26 cellular contexts compared by ENCODE assay signal in genomic region chr5:15717002-15717401, GRCh38.
DNase-seq lines count a peak whose midpoint lies in the region; TF ChIP-seq lines count a peak whose summit lies in the region.
"Had no signal": no experiment of that assay in that cellular context is flagged by ENCODE, and none has a peak within 500 bp of the region (broad histone marks: within the 10 kb centered on the region; RNA-seq: fewer than 3 reads in every experiment).

No MANE protein-coding gene starts in this region.

- no peak for TF ChIP-seq CTCF in chondrocyte (IDR thresholded peaks at IDR 0.05)

- H4K91ac ChIP-seq in mesenchymal stem cell (ENCODE audit: low read length) = no peak overlapping the region

- peak; percentile 16 for DNase-seq in EL
- DNase-seq in NCI-H226 = peak; percentile 35
- no peak for DNase-seq in chondrocyte (ENCODE audit: low spot score)
- peak; percentile 42 for DNase-seq in mesenchymal stem cell
- no peak for DNase-seq in stimulated activated naive CD4-positive, alpha-beta T cell treated with Interleukin-2 at 50 U/mL for 16 hours (lab: John Stamatoyannopoulos, UW)
- no peak for DNase-seq in SW 1271 (lab: John Stamatoyannopoulos, UW)
- no peak for DNase-seq in DMS 273 treated with DMSO at 0.1 percent for 48 hours (lab: John Stamatoyannopoulos, UW)
- DNase-seq in activated CD4-positive, alpha-beta memory T cell treated with anti-CD3 and anti-CD28 coated beads for 36 hours = no peak
- DNase-seq: activated CD4-positive, alpha-beta T cell treated with anti-CD3 and anti-CD28 coated beads, Interleukin-2, amount 50 U/mL, for 4 hours; activated gamma-delta T cell; activated T-cell treated with anti-CD3 and anti-CD28 coated beads for 4 hours; aorta; colonic mucosa; endodermal cell; GDM1; immature natural killer cell; NCI-H146; NCI-H2227 treated with DMSO at 0.1 percent for 48 hours; occipital lobe; PC-3; retina; WERI-Rb-1 had no signal

- H2AFZ ChIP-seq in mesenchymal stem cell (ENCODE audit: low read depth, low read length) = no peak overlapping the region

- H3K4me3 Mint-ChIP-seq in chondrocyte (ENCODE audit: unreplicated experiment) = no peak overlapping the region
- no peak overlapping the region for H3K4me3 Mint-ChIP-seq in activated CD4-positive, alpha-beta memory T cell treated with anti-CD3 and anti-CD28 coated beads for 36 hours
- H3K4me3 Mint-ChIP-seq: CD14-positive monocyte; endodermal cell; immature natural killer cell; stimulated activated effector memory CD8-positive, alpha-beta T cell treated with anti-CD3 and anti-CD28 coated beads, Interleukin-12 subunit alpha, Interleukin-12 subunit beta, amount 100 ng/mL, for 72 hours; T-helper 2 cell treated with Interferon-gamma antibody and Interleukin-4, amounts not matched to agents 5 μg/mL and 100 μg/mL, for 36 hours had no signal

- no peak overlapping the region for H2BK12ac ChIP-seq in mesenchymal stem cell (ENCODE audit: low read length in 2 of 2)

- H2BK5ac ChIP-seq in mesenchymal stem cell (ENCODE audit: low read depth, low read length, poor library complexity, severe bottlenecking) = no peak overlapping the region

- no peaks in the 10 kb centered on the region for H3K27me3 Mint-ChIP-seq in chondrocyte (ENCODE audit: low read depth)
- no peaks in the 10 kb centered on the region for H3K27me3 Mint-ChIP-seq in activated CD4-positive, alpha-beta memory T cell treated with anti-CD3 and anti-CD28 coated beads for 36 hours

- peaks cover 44% of the 10 kb centered on the region for H3K4me1 Mint-ChIP-seq in chondrocyte (ENCODE audit: low read depth)
- H3K4me1 Mint-ChIP-seq in activated CD4-positive, alpha-beta memory T cell treated with anti-CD3 and anti-CD28 coated beads for 36 hours (ENCODE audit: low read depth) = no peaks in the 10 kb centered on the region
- H3K4me1 Mint-ChIP-seq: CD14-positive monocyte; immature natural killer cell; stimulated activated effector memory CD8-positive, alpha-beta T cell treated with anti-CD3 and anti-CD28 coated beads, Interleukin-12 subunit alpha, Interleukin-12 subunit beta, amount 100 ng/mL, for 72 hours had no signal

- no peak overlapping the region for H3K4ac ChIP-seq in mesenchymal stem cell (ENCODE audit: low read depth in 1 of 2, low read length in 2 of 2)

- no peak overlapping the region for H3K4me3 ChIP-seq in mesenchymal stem cell (ENCODE audit: insufficient read depth in 1 of 2, low read depth in 1 of 2, low read length in 2 of 2)
- H3K4me3 ChIP-seq: colonic mucosa, lung had no signal

- no peak overlapping the region for H3K27ac ChIP-seq in mesenchymal stem cell (ENCODE audit: low read length, poor library complexity, severe bottlenecking)
- H3K27ac ChIP-seq: colonic mucosa, WERI-Rb-1 had no signal

- 54% methylated on average over 4 of the region's 4 CpGs for WGBS in mesenchymal stem cell

- peak overlapping the region; percentile 43 for H3K27ac Mint-ChIP-seq in chondrocyte (ENCODE audit: unreplicated experiment)
- no peak overlapping the region for H3K27ac Mint-ChIP-seq in activated CD4-positive, alpha-beta memory T cell treated with anti-CD3 and anti-CD28 coated beads for 36 hours
- H3K27ac Mint-ChIP-seq: CD14-positive monocyte; endodermal cell; immature natural killer cell; stimulated activated effector memory CD8-positive, alpha-beta T cell treated with anti-CD3 and anti-CD28 coated beads, Interleukin-12 subunit alpha, Interleukin-12 subunit beta, amount 100 ng/mL, for 72 hours; T-helper 2 cell treated with Interferon-gamma antibody and Interleukin-4, amounts not matched to agents 5 μg/mL and 100 μg/mL, for 36 hours had no signal

- H3K9me3 ChIP-seq in mesenchymal stem cell (ENCODE audit: control insufficient read depth, low read length) = no peaks in the 10 kb centered on the region
- H3K9me3 ChIP-seq: colonic mucosa had no signal

- H3K14ac ChIP-seq in mesenchymal stem cell (ENCODE audit: low read length in 2 of 2) = no peak overlapping the region

- H3K4me1 ChIP-seq in mesenchymal stem cell (ENCODE audit: control insufficient read depth, insufficient read depth, low read depth, low read length) = peaks cover 1% of the 10 kb centered on the region

- H4K8ac ChIP-seq in mesenchymal stem cell (ENCODE audit: low read length) = no peak overlapping the region

- peak overlapping the region; percentile 24 for H3K9ac ChIP-seq in mesenchymal stem cell (ENCODE audit: low read length)

- no peak overlapping the region for H2AK5ac ChIP-seq in mesenchymal stem cell (ENCODE audit: low read length, severe bottlenecking)

- no peak overlapping the region for H2BK15ac ChIP-seq in mesenchymal stem cell (ENCODE audit: low read depth, poor library complexity, severe bottlenecking)

- H3K36me3 Mint-ChIP-seq in chondrocyte (ENCODE audit: low read depth) = no peaks in the 10 kb centered on the region
- H3K36me3 Mint-ChIP-seq in activated CD4-positive, alpha-beta memory T cell treated with anti-CD3 and anti-CD28 coated beads for 36 hours = no peaks in the 10 kb centered on the region
- H3K36me3 Mint-ChIP-seq: CD14-positive monocyte; immature natural killer cell; stimulated activated effector memory CD8-positive, alpha-beta T cell treated with anti-CD3 and anti-CD28 coated beads, Interleukin-12 subunit alpha, Interleukin-12 subunit beta, amount 100 ng/mL, for 72 hours had no signal

- no peak overlapping the region for H3K4me2 ChIP-seq in mesenchymal stem cell (ENCODE audit: low read length, poor library complexity, severe bottlenecking)

- no peaks in the 10 kb centered on the region for H3K36me3 ChIP-seq in mesenchymal stem cell (ENCODE audit: control insufficient read depth in 1 of 2, insufficient read depth in 2 of 2, low read depth in 1 of 2, low read length in 2 of 2)
- H3K36me3 ChIP-seq: colonic mucosa, WERI-Rb-1 had no signal

- CTCF ChIA-PET in activated CD4-positive, alpha-beta memory T cell treated with anti-CD3 and anti-CD28 coated beads for 36 hours (lab: Charles Lee) = no interaction called here

- intact Hi-C loops in activated CD4-positive, alpha-beta memory T cell treated with anti-CD3 and anti-CD28 coated beads for 36 hours (cut with micrococcal nuclease) = no loop called here

- no peaks in the 10 kb centered on the region for H3K27me3 ChIP-seq in mesenchymal stem cell (ENCODE audit: control insufficient read depth in 1 of 2, insufficient read depth in 1 of 2, low read length in 2 of 2)
- H3K27me3 ChIP-seq: colonic mucosa had no signal

- no peak overlapping the region for H3K23ac ChIP-seq in mesenchymal stem cell (ENCODE audit: low read length in 2 of 2)

- H3K79me1 ChIP-seq in mesenchymal stem cell (replicated peaks; ENCODE audit: low read length, poor library complexity, severe bottlenecking) = peaks cover 25% of the 10 kb centered on the region

- H2BK120ac ChIP-seq in mesenchymal stem cell (ENCODE audit: low read depth, low read length) = no peak overlapping the region

- no peaks in the 10 kb centered on the region for H3K9me3 Mint-ChIP-seq in chondrocyte (ENCODE audit: low read depth)
- H3K9me3 Mint-ChIP-seq in activated CD4-positive, alpha-beta memory T cell treated with anti-CD3 and anti-CD28 coated beads for 36 hours = no peaks in the 10 kb centered on the region
- H3K9me3 Mint-ChIP-seq: endodermal cell had no signal

- POLR2A ChIA-PET in activated CD4-positive, alpha-beta memory T cell treated with anti-CD3 and anti-CD28 coated beads for 36 hours (lab: Charles Lee) = no interaction called here

- no peak overlapping the region for H3K18ac ChIP-seq in mesenchymal stem cell (ENCODE audit: low read depth in 1 of 2, low read length in 2 of 2)

Comparison
In these comparisons a context has a peak if more than half of its experiments do, and no peak if none do; other contexts are left out.
1. DNase-seq: peak in EL (single experiment), NCI-H226 (single experiment) and mesenchymal stem cell (single experiment); none in chondrocyte (single experiment), stimulated activated naive CD4-positive, alpha-beta T cell treated with Interleukin-2 at 50 U/mL for 16 hours (single experiment), SW 1271 (0 of 2), DMS 273 treated with DMSO at 0.1 percent for 48 hours (single experiment) and activated CD4-positive, alpha-beta memory T cell treated with anti-CD3 and anti-CD28 coated beads for 36 hours (single experiment).